In the genomic region with DNA sequence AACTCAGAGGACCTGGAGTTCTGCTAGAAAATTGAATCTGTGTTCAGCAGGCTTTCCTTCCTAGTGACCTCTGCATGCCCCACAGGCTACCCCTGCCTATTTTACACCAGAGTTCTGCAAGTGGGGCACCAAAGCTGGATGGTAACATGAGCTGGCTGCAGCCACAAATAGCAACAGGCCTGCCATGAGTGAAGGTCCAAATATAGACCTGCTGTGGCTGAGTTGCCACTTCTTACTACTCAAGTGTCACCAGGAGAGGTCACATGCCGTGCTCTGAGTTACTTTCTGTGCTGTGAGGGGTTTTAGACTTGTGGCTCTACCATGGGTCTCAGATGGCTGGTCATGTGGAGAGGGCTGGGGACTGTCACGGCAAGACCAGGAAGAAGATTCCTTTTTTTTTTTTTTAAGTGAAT, we compare ENCODE assay signal across 9 cellular contexts. TPM values are rescaled to one million over a fixed set of nuclear protein-coding genes. Genes with fewer than 3 reads are reported as not detected.
DNase-seq lines count a peak whose midpoint lies in the region; ATAC-seq and TF ChIP-seq lines count a peak whose summit lies in the region.
"Had no signal": no experiment of that assay in that cellular context is flagged by ENCODE, and none has a peak within 500 bp of the region (broad histone marks: within the 10 kb centered on the region; RNA-seq: fewer than 3 reads in every experiment).

FSD2 (minus strand) TSS at position 76 of the 413 bp plus-strand sequence. CDS start 18,679 bp downstream, outside the sequence.

- H3K27ac ChIP-seq in naive thymus-derived CD4-positive, alpha-beta T cell (ENCODE audit: low read depth, low read length), result no peak within 1 kb of the TSS
- H3K27ac ChIP-seq in vagina, result no peak within 1 kb of the TSS
- H3K27ac ChIP-seq: skin epidermis had no signal

- ATAC-seq in GM19043 (IDR thresholded peaks at IDR 0.05; ENCODE audit: low read depth, unreplicated experiment) (peak; percentile 56), HG02938 (IDR thresholded peaks at IDR 0.05; ENCODE audit: unreplicated experiment) (peak; percentile 61)
- no peak for ATAC-seq in activated T-cell treated with anti-CD3 and anti-CD28 coated beads, Interleukin-2, amount 50 U/mL, for 4 hours
- no peak for ATAC-seq in naive thymus-derived CD4-positive, alpha-beta T cell

- intact Hi-C loops in naive thymus-derived CD4-positive, alpha-beta T cell (cut with micrococcal nuclease), result loop anchor here in 1 of 2 donors (5.0 kb wide), 1 partner anchor 196 kb away; no protein-coding TSS in a partner anchor
- intact Hi-C loops in vagina (cut with DNase I), result no loop called here

- POLR2A ChIA-PET in naive thymus-derived CD4-positive, alpha-beta T cell (lab: Charles Lee), result interaction anchor here (0.7 to 1.5 kb wide), 2 partner anchors 12 to 263 kb away, joined by 3 to 4 read pairs; no protein-coding TSS in a partner anchor

- CTCF ChIA-PET in naive thymus-derived CD4-positive, alpha-beta T cell (lab: Charles Lee), result no interaction called here

- peaks cover 15% of the 10 kb centered on the region for H3K4me1 Mint-ChIP-seq in activated T-cell treated with anti-CD3 and anti-CD28 coated beads, Interleukin-2, amount 50 U/mL, for 4 hours (ENCODE audit: low read depth)
- peaks cover 7 to 17% (median 11%) of the 10 kb centered on the region in 7 donors for H3K4me1 Mint-ChIP-seq in naive thymus-derived CD4-positive, alpha-beta T cell

- H3K4me3 Mint-ChIP-seq in activated T-cell treated with anti-CD3 and anti-CD28 coated beads, Interleukin-2, amount 50 U/mL, for 4 hours, result no peak within 1 kb of the TSS
- no peak within 1 kb of the TSS for H3K4me3 Mint-ChIP-seq in naive thymus-derived CD4-positive, alpha-beta T cell

- peak; percentile 39 for DNase-seq in NOMO-1 treated with dmso at 0.1 percent for 144 hours (lab: John Stamatoyannopoulos, UW; ENCODE audit: unreplicated experiment)
- peak; percentile 25 for DNase-seq in pons (ENCODE audit: low spot score)
- DNase-seq in activated T-cell treated with anti-CD3 and anti-CD28 coated beads, Interleukin-2, amount 50 U/mL, for 4 hours, result no peak
- DNase-seq in naive thymus-derived CD4-positive, alpha-beta T cell, result no peak
- DNase-seq in vagina (ENCODE audit: extremely low spot score in 2 of 2), result no peak
- DNase-seq: NCI-H748 treated with DMSO at 0.1 percent for 48 hours had no signal

- no peak for TF ChIP-seq POLR2A in vagina (IDR thresholded peaks at IDR 0.05)

- H3K27ac Mint-ChIP-seq in naive thymus-derived CD4-positive, alpha-beta T cell, result no peak within 1 kb of the TSS

- no peaks in the 10 kb centered on the region for H3K36me3 Mint-ChIP-seq in activated T-cell treated with anti-CD3 and anti-CD28 coated beads, Interleukin-2, amount 50 U/mL, for 4 hours (ENCODE audit: insufficient read depth)
- peaks cover 0 to 4% (median 0%) of the 10 kb centered on the region in 5 donors for H3K36me3 Mint-ChIP-seq in naive thymus-derived CD4-positive, alpha-beta T cell

- H3K9me3 ChIP-seq in naive thymus-derived CD4-positive, alpha-beta T cell (ENCODE audit: control insufficient read depth in 2 of 3, low read length in 3 of 3), result no peaks in the 10 kb centered on the region
- H3K9me3 ChIP-seq in vagina, result no peaks in the 10 kb centered on the region

- peaks cover 5% of the 10 kb centered on the region in 2 donors for H3K4me1 ChIP-seq in naive thymus-derived CD4-positive, alpha-beta T cell (ENCODE audit: control insufficient read depth in 2 of 2, insufficient read depth in 2 of 2, low read length in 2 of 2)
- H3K4me1 ChIP-seq in vagina, result peaks cover 7% of the 10 kb centered on the region

- no peak for TF ChIP-seq CTCF in vagina (IDR thresholded peaks at IDR 0.05)

- H3K27me3 ChIP-seq in naive thymus-derived CD4-positive, alpha-beta T cell (ENCODE audit: control insufficient read depth in 2 of 2, insufficient read depth in 2 of 2, low read length in 2 of 2), result no peaks in the 10 kb centered on the region
- no peaks in the 10 kb centered on the region for H3K27me3 ChIP-seq in vagina

- H3K9me3 Mint-ChIP-seq in activated T-cell treated with anti-CD3 and anti-CD28 coated beads, Interleukin-2, amount 50 U/mL, for 4 hours, result no peaks in the 10 kb centered on the region
- H3K9me3 Mint-ChIP-seq in naive thymus-derived CD4-positive, alpha-beta T cell, result no peaks in the 10 kb centered on the region

- H3K27me3 Mint-ChIP-seq in activated T-cell treated with anti-CD3 and anti-CD28 coated beads, Interleukin-2, amount 50 U/mL, for 4 hours (ENCODE audit: low read depth), result peaks cover 13% of the 10 kb centered on the region
- H3K27me3 Mint-ChIP-seq in naive thymus-derived CD4-positive, alpha-beta T cell, result peaks cover 6 to 53% (median 7%) of the 10 kb centered on the region in 5 donors

- H3K4me3 ChIP-seq in naive thymus-derived CD4-positive, alpha-beta T cell (ENCODE audit: low read length), result no peak within 1 kb of the TSS
- no peak within 1 kb of the TSS for H3K4me3 ChIP-seq in vagina
- H3K4me3 ChIP-seq: skin epidermis had no signal

- peaks cover 0 to 4% (median 0%) of the 10 kb centered on the region in 3 experiments for H3K36me3 ChIP-seq in naive thymus-derived CD4-positive, alpha-beta T cell (ENCODE audit: control insufficient read depth in 2 of 3, insufficient read depth in 3 of 3, low read length in 3 of 3)
- H3K36me3 ChIP-seq in vagina, result no peaks in the 10 kb centered on the region

RNA-seq across cellular contexts. Expression of gene FSD2, which starts in this region (rescaled TPM):
- not detected for total RNA-seq in activated T-cell treated with anti-CD3 and anti-CD28 coated beads, Interleukin-2, amount 50 U/mL, for 4 hours
- total RNA-seq in naive thymus-derived CD4-positive, alpha-beta T cell, result not detected
- polyA plus RNA-seq in naive thymus-derived CD4-positive, alpha-beta T cell, result not detected
- total RNA-seq in vagina, result not detected

Comparison
In these comparisons a context has a peak if more than half of its experiments do, and no peak if none do; other contexts are left out.
1. ATAC-seq: peak in GM19043 (single experiment) and HG02938 (single experiment); none in activated T-cell treated with anti-CD3 and anti-CD28 coated beads, Interleukin-2, amount 50 U/mL, for 4 hours (0 of 2) and naive thymus-derived CD4-positive, alpha-beta T cell (single experiment).
2. DNase-seq: peak in NOMO-1 treated with dmso at 0.1 percent for 144 hours (single experiment) and pons (single experiment); none in activated T-cell treated with anti-CD3 and anti-CD28 coated beads, Interleukin-2, amount 50 U/mL, for 4 hours (single experiment), naive thymus-derived CD4-positive, alpha-beta T cell (0 of 9) and vagina (0 of 2).